Comparison of ENCODE assay signal across 9 cellular contexts in genomic region chr14:53894456-53894855, GRCh38.
DNase-seq lines count a peak whose midpoint lies in the region; ATAC-seq and TF ChIP-seq lines count a peak whose summit lies in the region.
"Had no signal": no experiment of that assay in that cellular context is flagged by ENCODE, and none has a peak within 500 bp of the region (broad histone marks: within the 10 kb centered on the region; RNA-seq: fewer than 3 reads in every experiment).

No MANE protein-coding gene starts in this region.

- CTCF ChIA-PET in BJ (lab: Yijun Ruan, JAX) = interaction anchor here (1.1 kb wide), 1 partner anchor 280 kb away, joined by 5 read pairs; no protein-coding TSS in a partner anchor

- DNase-seq in BJ (ENCODE audit: low read depth) (peak; percentile 55), epidermal melanocyte (ENCODE audit: insufficient read length, low spot score) (peak; percentile 57), uterus (no peak), Ammon's horn (ENCODE audit: low spot score) (no peak), UCSD-AML1 (lab: John Stamatoyannopoulos, UW; ENCODE audit: unreplicated experiment) (no peak)
- DNase-seq in activated CD4-positive, alpha-beta T cell treated with anti-CD3 and anti-CD28 coated beads for 48 hours = no peak
- DNase-seq: cortex of kidney had no signal

- peak; percentile 69 for ATAC-seq in GM19455 (IDR thresholded peaks at IDR 0.05; ENCODE audit: unreplicated experiment)
- ATAC-seq in HG03378 (IDR thresholded peaks at IDR 0.05; ENCODE audit: unreplicated experiment) = peak; percentile 93

- H3K27me3 ChIP-seq in BJ (ENCODE audit: control insufficient read depth, insufficient read depth, low read length) (no peaks in the 10 kb centered on the region), uterus (no peaks in the 10 kb centered on the region)

- TF ChIP-seq CTCF in BJ (IDR thresholded peaks at IDR 0.05; ENCODE audit: insufficient read depth, low read depth, low read length) = no peak
- TF ChIP-seq CTCF in uterus (IDR thresholded peaks at IDR 0.05) = no peak

- no peak overlapping the region for H3K27ac ChIP-seq in uterus

- intact Hi-C loops in uterus (cut with DNase I; ENCODE audit: low total_unique reads) = no loop called here

- peaks cover 0 to 8% of the 10 kb centered on the region in 2 donors for H3K4me1 ChIP-seq in uterus

- no peaks in the 10 kb centered on the region for H3K36me3 ChIP-seq in BJ (ENCODE audit: control insufficient read depth, insufficient read depth, low read length)
- H3K36me3 ChIP-seq in uterus = no peaks in the 10 kb centered on the region

- TF ChIP-seq POLR2A in uterus (IDR thresholded peaks at IDR 0.05) = no peak

- H3K9me3 ChIP-seq in uterus = no peaks in the 10 kb centered on the region

- POLR2A ChIA-PET in BJ (lab: Charles Lee) = interaction anchor here (1.0 to 1.1 kb wide), 2 partner anchors 14 to 316 kb away, joined by 3 read pairs; no protein-coding TSS in a partner anchor

- H3K4me3 ChIP-seq in BJ (ENCODE audit: low read depth, low read length) (no peak overlapping the region), uterus (no peak overlapping the region)

Comparison
In these comparisons a context has a peak if more than half of its experiments do, and no peak if none do; other contexts are left out.
1. DNase-seq: peak in BJ (single experiment) and epidermal melanocyte (single experiment); none in uterus (0 of 2), activated CD4-positive, alpha-beta T cell treated with anti-CD3 and anti-CD28 coated beads for 48 hours (single experiment), Ammon's horn (single experiment) and UCSD-AML1 (single experiment).